15 cellular contexts compared by ENCODE assay signal in genomic region chr13:97385854-97386253, GRCh38. TPM values are rescaled to one million over a fixed set of nuclear protein-coding genes. Genes with fewer than 3 reads are reported as not detected.
DNase-seq lines count a peak whose midpoint lies in the region; ATAC-seq lines count a peak whose summit lies in the region.
"Had no signal": no experiment of that assay in that cellular context is flagged by ENCODE, and none has a peak within 500 bp of the region (broad histone marks: within the 10 kb centered on the region; RNA-seq: fewer than 3 reads in every experiment).

No MANE protein-coding gene starts in this region.

- no peaks in the 10 kb centered on the region for H3K27me3 Mint-ChIP-seq in T-helper 2 cell treated with Interferon-gamma antibody and Interleukin-4, amounts not matched to agents 5 μg/mL and 100 μg/mL, for 36 hours (ENCODE audit: low read depth)
- H3K27me3 Mint-ChIP-seq: activated CD4-positive, alpha-beta T cell treated with anti-CD3 and anti-CD28 coated beads for 36 hours had no signal

- no peak overlapping the region for H3K4me3 Mint-ChIP-seq in stimulated activated effector memory CD8-positive, alpha-beta T cell treated with anti-CD3 and anti-CD28 coated beads, Interleukin-12 subunit alpha, Interleukin-12 subunit beta, amount 100 ng/mL, for 72 hours
- no peak overlapping the region for H3K4me3 Mint-ChIP-seq in T-helper 2 cell treated with Interferon-gamma antibody and Interleukin-4, amounts not matched to agents 5 μg/mL and 100 μg/mL, for 36 hours
- H3K4me3 Mint-ChIP-seq: activated CD4-positive, alpha-beta T cell treated with anti-CD3 and anti-CD28 coated beads for 36 hours had no signal

- H3K36me3 Mint-ChIP-seq in stimulated activated effector memory CD8-positive, alpha-beta T cell treated with anti-CD3 and anti-CD28 coated beads, Interleukin-12 subunit alpha, Interleukin-12 subunit beta, amount 100 ng/mL, for 72 hours, result peaks cover 27% of the 10 kb centered on the region
- H3K36me3 Mint-ChIP-seq in T-helper 2 cell treated with Interferon-gamma antibody and Interleukin-4, amounts not matched to agents 5 μg/mL and 100 μg/mL, for 36 hours (ENCODE audit: low read depth), result peaks cover 21% of the 10 kb centered on the region

- no peak overlapping the region for H3K27ac Mint-ChIP-seq in stimulated activated effector memory CD8-positive, alpha-beta T cell treated with anti-CD3 and anti-CD28 coated beads, Interleukin-12 subunit alpha, Interleukin-12 subunit beta, amount 100 ng/mL, for 72 hours
- H3K27ac Mint-ChIP-seq in T-helper 2 cell treated with Interferon-gamma antibody and Interleukin-4, amounts not matched to agents 5 μg/mL and 100 μg/mL, for 36 hours, result no peak overlapping the region
- H3K27ac Mint-ChIP-seq: activated CD4-positive, alpha-beta T cell treated with anti-CD3 and anti-CD28 coated beads for 36 hours had no signal

- H3K9me3 Mint-ChIP-seq in stimulated activated effector memory CD8-positive, alpha-beta T cell treated with anti-CD3 and anti-CD28 coated beads, Interleukin-12 subunit alpha, Interleukin-12 subunit beta, amount 100 ng/mL, for 72 hours, result no peaks in the 10 kb centered on the region
- no peaks in the 10 kb centered on the region for H3K9me3 Mint-ChIP-seq in T-helper 2 cell treated with Interferon-gamma antibody and Interleukin-4, amounts not matched to agents 5 μg/mL and 100 μg/mL, for 36 hours

- DNase-seq in Daoy (ENCODE audit: low read depth) (peak; percentile 8), RPMI7951 (ENCODE audit: low read depth) (peak; percentile 18), NCI-H1694 treated with DMSO at 0.1 percent for 48 hours (lab: John Stamatoyannopoulos, UW) (no peak), NCI-H2029 treated with DMSO at 0.1 percent for 48 hours (lab: John Stamatoyannopoulos, UW) (no peak)
- DNase-seq in stimulated activated effector memory CD8-positive, alpha-beta T cell treated with anti-CD3 and anti-CD28 coated beads, Interleukin-12 subunit alpha, Interleukin-12 subunit beta, amount 100 ng/mL, for 72 hours (ENCODE audit: low spot score in 2 of 2), result no peak
- no peak for DNase-seq in stimulated activated CD4-positive, alpha-beta T cell treated with anti-CD3 and anti-CD28 coated beads, Interleukin-4, amount 100 ng/mL, for 1 hour
- no peak for DNase-seq in T-helper 2 cell treated with Interferon-gamma antibody and Interleukin-4, amounts not matched to agents 5 μg/mL and 100 μg/mL, for 36 hours (ENCODE audit: low spot score)
- DNase-seq: activated CD4-positive, alpha-beta T cell treated with anti-CD3 and anti-CD28 coated beads for 36 hours; activated naive CD4-positive, alpha-beta T cell; COR-L47; kidney; NCI-H1694; NCI-H446 treated with DMSO at 0.1 percent for 48 hours; stimulated activated CD4-positive, alpha-beta T cell treated with anti-CD3 and anti-CD28 coated beads, Interleukin-4, amount 100 ng/mL, for 4 hours had no signal

- peak; percentile 97 for ATAC-seq in esophagus mucosa
- ATAC-seq in stimulated activated effector memory CD8-positive, alpha-beta T cell treated with anti-CD3 and anti-CD28 coated beads, Interleukin-12 subunit alpha, Interleukin-12 subunit beta, amount 100 ng/mL, for 72 hours, result peak; percentile 57
- ATAC-seq: activated CD4-positive, alpha-beta T cell treated with anti-CD3 and anti-CD28 coated beads for 36 hours had no signal

- H3K4me1 Mint-ChIP-seq in stimulated activated effector memory CD8-positive, alpha-beta T cell treated with anti-CD3 and anti-CD28 coated beads, Interleukin-12 subunit alpha, Interleukin-12 subunit beta, amount 100 ng/mL, for 72 hours, result peaks cover 28% of the 10 kb centered on the region
- H3K4me1 Mint-ChIP-seq in T-helper 2 cell treated with Interferon-gamma antibody and Interleukin-4, amounts not matched to agents 5 μg/mL and 100 μg/mL, for 36 hours (ENCODE audit: low read depth), result peaks cover 12% of the 10 kb centered on the region

RNA-seq across cellular contexts. Expression of gene RAP2A, which starts 48.1 kb away (rescaled TPM):
- total RNA-seq in Daoy (2014; rRNA removed; shearing (Covaris generic)), result 9.9 and 10.1 TPM in 2 replicates
- total RNA-seq in RPMI7951 (2014; rRNA removed; shearing (Covaris generic)), result 27.7 and 28.2 TPM in 2 replicates
- 43.8 TPM for total RNA-seq in esophagus mucosa

Comparison
In these comparisons a context has a peak if more than half of its experiments do, and no peak if none do; other contexts are left out.
1. DNase-seq: peak in Daoy (single experiment) and RPMI7951 (single experiment); none in stimulated activated effector memory CD8-positive, alpha-beta T cell treated with anti-CD3 and anti-CD28 coated beads, Interleukin-12 subunit alpha, Interleukin-12 subunit beta, amount 100 ng/mL, for 72 hours (0 of 2), NCI-H1694 treated with DMSO at 0.1 percent for 48 hours (single experiment), stimulated activated CD4-positive, alpha-beta T cell treated with anti-CD3 and anti-CD28 coated beads, Interleukin-4, amount 100 ng/mL, for 1 hour (single experiment), NCI-H2029 treated with DMSO at 0.1 percent for 48 hours (single experiment) and T-helper 2 cell treated with Interferon-gamma antibody and Interleukin-4, amounts not matched to agents 5 μg/mL and 100 μg/mL, for 36 hours (single experiment).